Comparison of ENCODE assay signal across 5 cellular contexts in the genomic region with DNA sequence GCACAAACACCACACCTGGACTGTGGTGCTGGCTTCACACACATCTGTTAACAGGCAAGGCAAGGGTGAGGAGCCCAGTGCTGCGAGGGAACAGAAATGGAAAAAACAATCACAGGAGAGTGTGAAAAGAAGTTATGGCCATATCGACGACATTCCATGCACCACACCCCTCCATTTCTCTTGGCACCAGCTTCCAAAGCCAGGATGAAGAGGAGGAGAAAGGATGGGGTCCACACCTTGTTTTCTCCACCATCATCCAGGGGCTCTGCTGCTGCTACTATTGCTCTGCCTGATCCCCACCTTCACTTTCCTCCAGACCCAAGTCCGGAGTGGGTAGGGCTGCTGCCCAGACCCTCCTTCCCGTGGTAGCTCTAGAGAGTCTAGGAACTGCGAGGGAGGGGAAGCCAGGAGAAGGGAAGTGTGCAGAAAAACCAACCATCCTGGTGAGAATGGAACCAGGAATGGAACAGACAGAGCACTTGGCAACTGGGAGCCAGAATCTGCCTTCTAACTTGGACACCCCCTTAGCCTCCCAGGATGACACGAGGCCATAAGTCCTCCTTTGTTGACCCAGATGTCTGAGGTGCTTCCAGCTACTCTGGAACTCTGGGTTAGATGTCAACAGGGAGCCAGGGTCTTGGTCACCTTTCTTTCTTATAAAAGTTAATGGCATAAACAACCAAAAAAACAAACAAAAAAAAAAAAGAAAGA. TPM values are rescaled to one million over a fixed set of nuclear protein-coding genes. Genes with fewer than 3 reads are reported as not detected.
DNase-seq lines count a peak whose midpoint lies in the region; ATAC-seq, FAIRE-seq and TF ChIP-seq lines count a peak whose summit lies in the region.

No MANE protein-coding gene starts in this region.

- peaks cover 17% of the 10 kb centered on the region for H3K27me3 Mint-ChIP-seq in activated naive CD8-positive, alpha-beta T cell treated with anti-CD3 and anti-CD28 coated beads, Interleukin-2, amount 50 U/mL, for 24 hours
- peaks cover 10% of the 10 kb centered on the region for H3K27me3 Mint-ChIP-seq in neural progenitor cell (ENCODE audit: insufficient read depth, low read depth)

- no peak overlapping the region for H2AFZ ChIP-seq in neural progenitor cell (replicated peaks)

- H3K9ac ChIP-seq in neural progenitor cell = no peak overlapping the region

- no peak for DNase-seq in activated naive CD8-positive, alpha-beta T cell treated with anti-CD3 and anti-CD28 coated beads, Interleukin-2, amount 50 U/mL, for 24 hours
- no peak for DNase-seq in neural progenitor cell (ENCODE audit: low spot score)
- DNase-seq in frontal cortex (ENCODE audit: low spot score in 2 of 2) = no peak
- no peak for DNase-seq in OCI-M2 (lab: John Stamatoyannopoulos, UW; ENCODE audit: unreplicated experiment)

- peak overlapping the region; percentile 75 for H3K4me2 ChIP-seq in neural progenitor cell

- peaks cover 45% of the 10 kb centered on the region for H3K79me2 ChIP-seq in neural progenitor cell (ENCODE audit: low read depth)

- H3K4me3 Mint-ChIP-seq in activated naive CD8-positive, alpha-beta T cell treated with anti-CD3 and anti-CD28 coated beads, Interleukin-2, amount 50 U/mL, for 24 hours = peak overlapping the region; percentile 83
- peak overlapping the region; percentile 97 for H3K4me3 Mint-ChIP-seq in neural progenitor cell

- H3K4me3 ChIP-seq in neural progenitor cell = peak overlapping the region; percentile 62

- no peak for FAIRE-seq in frontal cortex (lab: Jason Lieb, UNC)

- H3K4me1 Mint-ChIP-seq in activated naive CD8-positive, alpha-beta T cell treated with anti-CD3 and anti-CD28 coated beads, Interleukin-2, amount 50 U/mL, for 24 hours = peaks cover 20% of the 10 kb centered on the region
- H3K4me1 Mint-ChIP-seq in neural progenitor cell = peaks cover 35% of the 10 kb centered on the region

- no peaks in the 10 kb centered on the region for H3K9me3 Mint-ChIP-seq in activated naive CD8-positive, alpha-beta T cell treated with anti-CD3 and anti-CD28 coated beads, Interleukin-2, amount 50 U/mL, for 24 hours
- H3K9me3 Mint-ChIP-seq in neural progenitor cell = no peaks in the 10 kb centered on the region

- H3K36me3 ChIP-seq in KOPT-K1 (ENCODE audit: insufficient read depth, low read length) (no peaks in the 10 kb centered on the region), neural progenitor cell (no peaks in the 10 kb centered on the region)

- no peak for ATAC-seq in activated naive CD8-positive, alpha-beta T cell treated with anti-CD3 and anti-CD28 coated beads, Interleukin-2, amount 50 U/mL, for 24 hours

- H3K27ac ChIP-seq in KOPT-K1 (ENCODE audit: low read depth, low read length, poor library complexity, severe bottlenecking) (peak overlapping the region; percentile 87), neural progenitor cell (no peak overlapping the region)

- peaks cover 3% of the 10 kb centered on the region for H3K36me3 Mint-ChIP-seq in activated naive CD8-positive, alpha-beta T cell treated with anti-CD3 and anti-CD28 coated beads, Interleukin-2, amount 50 U/mL, for 24 hours (ENCODE audit: low read depth)
- H3K36me3 Mint-ChIP-seq in neural progenitor cell = peaks cover 24% of the 10 kb centered on the region

- peaks cover 20% of the 10 kb centered on the region for H3K4me1 ChIP-seq in neural progenitor cell

- H3K9me3 ChIP-seq in KOPT-K1 (ENCODE audit: insufficient read depth, low read length, poor library complexity, severe bottlenecking) = no peaks in the 10 kb centered on the region
- no peaks in the 10 kb centered on the region for H3K9me3 ChIP-seq in neural progenitor cell (ENCODE audit: low read depth)

- no peak for TF ChIP-seq CTCF in neural progenitor cell (IDR thresholded peaks at IDR 0.05)

- H3K27me3 ChIP-seq in neural progenitor cell = no peaks in the 10 kb centered on the region

- H3F3A ChIP-seq in neural progenitor cell (ENCODE audit: low read depth) = peaks cover 55% of the 10 kb centered on the region

- H3K27ac Mint-ChIP-seq in activated naive CD8-positive, alpha-beta T cell treated with anti-CD3 and anti-CD28 coated beads, Interleukin-2, amount 50 U/mL, for 24 hours = peak overlapping the region; percentile 89
- H3K27ac Mint-ChIP-seq in neural progenitor cell = peak overlapping the region; percentile 81

- no peaks in the 10 kb centered on the region for H4K20me1 ChIP-seq in neural progenitor cell (ENCODE audit: low read depth)

RNA-seq across cellular contexts. Expression of a gene that starts 1.2 kb away (rescaled TPM):
- 12.5 and 32.7 TPM in 2 replicates for total RNA-seq in neural progenitor cell (ENCODE audit: low replicate concordance)
- total RNA-seq in frontal cortex = 2.9 TPM

RNA-seq across cellular contexts. Expression of a gene that starts 4.8 kb away (rescaled TPM):
- total RNA-seq in neural progenitor cell (ENCODE audit: low replicate concordance) (82.8 and 133 TPM in 2 replicates), frontal cortex (12.2 TPM)

RNA-seq across cellular contexts. Expression of a gene that starts 6.9 kb away (rescaled TPM):
- total RNA-seq in neural progenitor cell (ENCODE audit: low replicate concordance) (581 and 932 TPM in 2 replicates), frontal cortex (436 TPM)

RNA-seq across cellular contexts. Expression of a gene that starts 13.2 kb away (rescaled TPM):
- 10.0 and 13.4 TPM in 2 replicates for total RNA-seq in neural progenitor cell (ENCODE audit: low replicate concordance)
- total RNA-seq in frontal cortex = under 0.01 TPM

RNA-seq across cellular contexts. Expression of a gene that starts 15.7 kb away (rescaled TPM):
- 3.7 and 9.2 TPM in 2 replicates for total RNA-seq in neural progenitor cell (ENCODE audit: low replicate concordance)
- 0.82 TPM for total RNA-seq in frontal cortex
